20 cellular contexts compared by ENCODE assay signal in genomic region chr2:240796543-240797499, GRCh38. TPM values are rescaled to one million over a fixed set of nuclear protein-coding genes. Genes with fewer than 3 reads are reported as not detected.
DNase-seq lines count a peak whose midpoint lies in the region; ATAC-seq and TF ChIP-seq lines count a peak whose summit lies in the region.
"Had no signal": no experiment of that assay in that cellular context is flagged by ENCODE, and none has a peak within 500 bp of the region (broad histone marks: within the 10 kb centered on the region; RNA-seq: fewer than 3 reads in every experiment).

No MANE protein-coding gene starts in this region.

- DNase-seq in Right ventricle myocardium superior (peak; percentile 11), heart right ventricle (no peak), upper lobe of right lung (peak; percentile 38), T1000 (lab: John Stamatoyannopoulos, UW) (no peak)
- DNase-seq in Jurkat, Clone E6-1 (ENCODE audit: low read depth, low spot score): peak; percentile 50
- DNase-seq: activated CD4-positive, alpha-beta T cell treated with anti-CD3 and anti-CD28 coated beads, Interleukin-2, amount 50 U/mL, for 48 hours; activated T-cell treated with anti-CD3 and anti-CD28 coated beads for 4 hours; effector memory CD4-positive, alpha-beta T cell; esophagus squamous epithelium; NCI-H1105 treated with DMSO at 0.1 percent for 48 hours; NCI-H69; PC-3; stimulated activated CD4-positive, alpha-beta T cell treated with anti-CD3 and anti-CD28 coated beads, Interleukin-1b, Interleukin-23, amount 100 ng/mL, for 48 hours; stimulated activated naive B cell treated with anti-CD40 and anti-IgM and Interleukin-4, amounts not matched to agents 10 μg/mL and 1 μg/mL and 100 μg/mL, for 72 hours had no signal

- H3K9me3 ChIP-seq in heart right ventricle (no peaks in the 10 kb centered on the region), upper lobe of right lung (no peaks in the 10 kb centered on the region)
- H3K9me3 ChIP-seq: esophagus squamous epithelium, gastroesophageal sphincter had no signal

- intact Hi-C loops in Right ventricle myocardium superior (cut with DNase I): no loop called here
- intact Hi-C loops in heart right ventricle (cut with DNase I): no loop called here
- intact Hi-C loops in upper lobe of right lung (cut with DNase I): no loop called here

- WGBS in heart right ventricle, 2 donors: 91 to 92% methylated on average over 19 of the region's 19 CpGs

- no peak overlapping the region for H3K27ac ChIP-seq in heart right ventricle
- peak overlapping the region; percentile 41 for H3K27ac ChIP-seq in cingulate gyrus (ENCODE audit: low read depth, low read length)
- H3K27ac ChIP-seq in upper lobe of right lung: no peak overlapping the region
- H3K27ac ChIP-seq: esophagus squamous epithelium, gastroesophageal sphincter, SJCRH30 had no signal

- no peak overlapping the region for H3K4me3 ChIP-seq in heart right ventricle
- no peak overlapping the region for H3K4me3 ChIP-seq in Jurkat, Clone E6-1 (ENCODE audit: low read length)
- H3K4me3 ChIP-seq in upper lobe of right lung: no peak overlapping the region
- H3K4me3 ChIP-seq: esophagus squamous epithelium, gastroesophageal sphincter, SJCRH30 had no signal

- no peaks in the 10 kb centered on the region for H3K36me3 ChIP-seq in heart right ventricle
- no peaks in the 10 kb centered on the region for H3K36me3 ChIP-seq in upper lobe of right lung
- H3K36me3 ChIP-seq: esophagus squamous epithelium, gastroesophageal sphincter, SJCRH30 had no signal

- H3K4me1 ChIP-seq in heart right ventricle (peaks cover 0 to 14% (median 0%) of the 10 kb centered on the region in 9 donors), upper lobe of right lung (no peaks in the 10 kb centered on the region)

- peaks cover 0 to 54% (median 39%) of the 10 kb centered on the region in 7 donors for H3K27me3 ChIP-seq in heart right ventricle
- H3K27me3 ChIP-seq in upper lobe of right lung: peaks cover 34% of the 10 kb centered on the region
- H3K27me3 ChIP-seq: SJCRH30 had no signal

- TF ChIP-seq CTCF in heart right ventricle (IDR thresholded peaks at IDR 0.05) (no peak), upper lobe of right lung (IDR thresholded peaks at IDR 0.05) (no peak)

- no peak for ATAC-seq in Right ventricle myocardium superior (ENCODE audit: poor library complexity)
- no peak for ATAC-seq in heart right ventricle
- ATAC-seq in upper lobe of right lung: no peak
- no peak for ATAC-seq in HG03442 (IDR thresholded peaks at IDR 0.05; ENCODE audit: unreplicated experiment)
- ATAC-seq: gastroesophageal sphincter; naive thymus-derived CD4-positive, alpha-beta T cell; PC-3; stimulated activated naive B cell treated with anti-CD40 and anti-IgM and Interleukin-4, amounts not matched to agents 10 μg/mL and 1 μg/mL and 100 μg/mL, for 72 hours had no signal

RNA-seq across cellular contexts. Expression of gene KIF1A, which starts 23.2 kb away (rescaled TPM):
- 0.65 TPM for total RNA-seq in Right ventricle myocardium superior
- total RNA-seq in heart right ventricle: 10 to 100 TPM in 2 of 10 donors, 1 to 10 TPM in 6, under 1 TPM in 2; 0.51 to 21.4 (median 1.6) TPM
- under 1 TPM; 0.37 to 0.42 TPM for polyA plus RNA-seq in heart right ventricle
- polyA plus RNA-seq in Jurkat, Clone E6-1 (2012; ENCODE audit: insufficient read depth, insufficient read length): 0.88 TPM
- total RNA-seq in upper lobe of right lung: 0.81 TPM
- total RNA-seq: mesenteric fat pad, PC-3 had no signal
- polyA plus RNA-seq: naive thymus-derived CD4-positive, alpha-beta T cell had no signal

Comparison
In these comparisons a context has a peak if more than half of its experiments do, and no peak if none do; other contexts are left out.
1. DNase-seq: peak in Right ventricle myocardium superior (single experiment), Jurkat, Clone E6-1 (single experiment) and upper lobe of right lung (single experiment); none in heart right ventricle (0 of 2) and T1000 (single experiment).